Comparison of ENCODE assay signal across 8 cellular contexts in the genomic region with DNA sequence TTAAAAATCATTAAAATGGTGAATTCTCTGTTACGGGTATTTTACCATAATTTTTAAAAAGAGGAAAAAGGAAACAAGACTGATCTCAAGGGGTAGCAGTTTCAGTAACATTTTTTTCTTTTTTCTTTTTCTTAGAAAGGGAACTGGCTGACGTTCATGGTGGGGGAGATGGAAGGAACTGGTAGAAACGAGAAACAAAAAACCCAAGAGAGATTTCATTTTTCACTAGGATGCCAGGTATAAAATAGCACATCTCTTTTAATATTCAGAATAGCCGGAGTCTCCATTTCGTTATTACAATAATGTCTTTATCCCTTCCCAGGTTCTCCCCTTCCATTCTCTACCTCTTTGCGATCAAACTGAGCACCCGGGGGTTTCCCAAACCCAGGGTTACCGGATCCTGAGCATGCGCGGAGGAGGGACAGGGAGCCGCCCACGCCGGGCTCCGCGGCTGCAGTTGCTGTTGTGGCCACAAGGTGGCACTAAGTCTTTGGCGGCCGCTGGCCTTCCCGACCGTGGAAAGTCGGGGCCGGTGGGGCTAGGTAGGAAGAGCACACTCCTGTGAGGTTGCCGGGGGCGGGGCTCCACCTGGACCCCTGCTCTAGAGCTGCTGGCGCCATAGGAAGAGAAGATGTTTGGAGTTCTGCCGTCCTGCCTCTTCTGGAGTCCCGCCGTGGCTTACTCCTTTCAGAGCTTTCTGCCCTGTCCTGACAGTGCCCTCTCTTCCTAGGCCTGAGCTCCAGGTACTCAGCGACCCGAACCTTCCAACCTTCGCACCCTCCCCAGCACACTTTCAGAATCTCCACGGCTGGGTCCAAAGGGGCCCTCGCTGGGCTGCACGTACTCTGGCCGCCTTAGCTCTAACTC.
A peak's percentile ranks its signal among the peaks of the same experiment; 100 is the strongest.
DNase-seq lines count a peak whose midpoint lies in the region; ATAC-seq and TF ChIP-seq lines count a peak whose summit lies in the region.

No MANE protein-coding gene starts in this region.

- H2AK5ac ChIP-seq in trophoblast cell (ENCODE audit: low read length) = peak overlapping the region; percentile 90

- peak overlapping the region; percentile 95 for H4K91ac ChIP-seq in trophoblast cell (ENCODE audit: low read depth, low read length)

- no peaks in the 10 kb centered on the region for H3K9me3 ChIP-seq in DOHH2 (ENCODE audit: control insufficient read depth, insufficient read depth, low read length)
- H3K9me3 ChIP-seq in trophoblast cell (ENCODE audit: insufficient read depth, low read depth, low read length) = no peaks in the 10 kb centered on the region
- no peaks in the 10 kb centered on the region for H3K9me3 ChIP-seq in tibial artery

- H3K4ac ChIP-seq in trophoblast cell (ENCODE audit: low read depth, low read length) = peak overlapping the region; percentile 73

- H3K23ac ChIP-seq in trophoblast cell (ENCODE audit: low read length) = no peak overlapping the region

- no peaks in the 10 kb centered on the region for H3K36me3 ChIP-seq in DOHH2 (ENCODE audit: control insufficient read depth, low read length)
- no peaks in the 10 kb centered on the region for H3K36me3 ChIP-seq in trophoblast cell (ENCODE audit: control insufficient read depth in 1 of 2, insufficient read depth in 2 of 2, low read length in 2 of 2)
- H3K36me3 ChIP-seq in tibial artery = no peaks in the 10 kb centered on the region

- H3K4me3 ChIP-seq in DOHH2 (ENCODE audit: low read length) (peak overlapping the region; percentile 43), trophoblast cell (ENCODE audit: low read depth, low read length) (peak overlapping the region; percentile 1), tibial artery (peak overlapping the region; percentile 20 to 39)

- no peaks in the 10 kb centered on the region for H3K9me3 Mint-ChIP-seq in activated naive CD8-positive, alpha-beta T cell (ENCODE audit: low read depth)

- H3K9me2 ChIP-seq in DOHH2 (replicated peaks; ENCODE audit: control insufficient read depth, low read length) = no peaks in the 10 kb centered on the region

- H2BK120ac ChIP-seq in trophoblast cell (ENCODE audit: insufficient read depth, low read length, poor library complexity) = peak overlapping the region; percentile 94

- peak overlapping the region; percentile 83 for H3K14ac ChIP-seq in trophoblast cell (ENCODE audit: low read length)

- H3K4me2 ChIP-seq in DOHH2 (ENCODE audit: low read length) (peak overlapping the region; percentile 48), trophoblast cell (ENCODE audit: low read length) (peak overlapping the region; percentile 55)

- peak; percentile 91 for ATAC-seq in GM21619 (IDR thresholded peaks at IDR 0.05; ENCODE audit: unreplicated experiment)

- H3K27ac ChIP-seq in DOHH2 (ENCODE audit: low read depth, low read length) (no peak overlapping the region), trophoblast cell (ENCODE audit: low read depth, low read length) (no peak overlapping the region), tibial artery (no peak overlapping the region)

- H3K18ac ChIP-seq in trophoblast cell (ENCODE audit: low read length) = peak overlapping the region; percentile 91

- H3K4me3 Mint-ChIP-seq in activated naive CD8-positive, alpha-beta T cell = peak overlapping the region; percentile 81

- intact Hi-C loops in cardiac septum (cut with DNase I) (loop anchor here (5.0 to 10.0 kb wide), 2 partner anchors 89 to 317 kb away; no protein-coding TSS in a partner anchor), tibial artery (cut with DNase I; ENCODE audit: low total_unique reads) (no loop called here)

- WGBS in trophoblast cell (ENCODE audit: extremely low coverage, insufficient coverage, insufficient read length) = no CpG with 5 or more reads among the region's 34 CpGs

- H3K27me3 ChIP-seq in DOHH2 (ENCODE audit: control insufficient read depth, low read length) (peaks cover 8% of the 10 kb centered on the region), trophoblast cell (ENCODE audit: insufficient read depth, low read length) (no peaks in the 10 kb centered on the region), tibial artery (no peaks in the 10 kb centered on the region)

- H3K79me2 ChIP-seq in DOHH2 (ENCODE audit: control insufficient read depth, low read length) (no peaks in the 10 kb centered on the region), trophoblast cell (ENCODE audit: control insufficient read depth, insufficient read depth, low read length, poor library complexity) (no peaks in the 10 kb centered on the region)

- H3F3A ChIP-seq in DOHH2 (ENCODE audit: control insufficient read depth, insufficient read depth) = no peaks in the 10 kb centered on the region

- peak overlapping the region; percentile 82 for H4K12ac ChIP-seq in trophoblast cell (ENCODE audit: low read depth, low read length)

- H3K4me1 ChIP-seq in DOHH2 (ENCODE audit: control insufficient read depth, low read length) = 0 out of 2 replicates have a peak, but pooled peaks cover 3% of the 10 kb centered on the region
- H3K4me1 ChIP-seq in trophoblast cell (ENCODE audit: control insufficient read depth in 1 of 2, insufficient read depth in 2 of 2, low read length in 2 of 2) = no peaks in the 10 kb centered on the region
- peaks cover 0 to 8% (median 3%) of the 10 kb centered on the region in 4 donors for H3K4me1 ChIP-seq in tibial artery

- TF ChIP-seq CTCF in DOHH2 (IDR thresholded peaks at IDR 0.05; ENCODE audit: low read depth, low read length, poor library complexity, severe bottlenecking) = peak; percentile 93
- peak; percentile 76 to 95 for TF ChIP-seq CTCF in tibial artery (IDR thresholded peaks at IDR 0.05)

- DNase-seq in HuH-7.5 (ENCODE audit: low spot score) = peak; percentile 79
- peak; percentile 49 for DNase-seq in SKM-1 (lab: John Stamatoyannopoulos, UW; ENCODE audit: unreplicated experiment)
- peak; percentile 89 for DNase-seq in cardiac septum (ENCODE audit: low spot score)
- peak; percentile 82 to 94 for DNase-seq in trophoblast cell
- peak; percentile 49 to 81 for DNase-seq in tibial artery

- H4K8ac ChIP-seq in trophoblast cell (ENCODE audit: low read depth, low read length) = peak overlapping the region; percentile 97

- no peak overlapping the region for H3K9ac ChIP-seq in trophoblast cell (ENCODE audit: low read length)

- peaks cover 5% of the 10 kb centered on the region for H3K79me1 ChIP-seq in trophoblast cell (ENCODE audit: low read length)

- peaks cover 1% of the 10 kb centered on the region for H3K27me3 Mint-ChIP-seq in activated naive CD8-positive, alpha-beta T cell

- no peaks in the 10 kb centered on the region for H3K36me3 Mint-ChIP-seq in activated naive CD8-positive, alpha-beta T cell

- peaks cover 8% of the 10 kb centered on the region for H3K4me1 Mint-ChIP-seq in activated naive CD8-positive, alpha-beta T cell (ENCODE audit: low read depth)

- H2BK5ac ChIP-seq in trophoblast cell (ENCODE audit: low read depth, low read length, poor library complexity) = peak overlapping the region; percentile 71

- peak overlapping the region; percentile 52 for H3K27ac Mint-ChIP-seq in activated naive CD8-positive, alpha-beta T cell

- peak overlapping the region; percentile 97 for H2BK12ac ChIP-seq in trophoblast cell (ENCODE audit: low read length)

- H4K20me1 ChIP-seq in DOHH2 (ENCODE audit: control insufficient read depth, insufficient read depth, low read depth, low read length) = no peaks in the 10 kb centered on the region

- peak overlapping the region; percentile 97 for H2AFZ ChIP-seq in trophoblast cell (ENCODE audit: insufficient read depth, low read length, poor library complexity)
